16 cellular contexts compared by ENCODE assay signal in genomic region chr5:1791176-1791575, GRCh38. TPM values are rescaled to one million over a fixed set of nuclear protein-coding genes. Genes with fewer than 3 reads are reported as not detected.
DNase-seq lines count a peak whose midpoint lies in the region; ATAC-seq and TF ChIP-seq lines count a peak whose summit lies in the region.
"Had no signal": no experiment of that assay in that cellular context is flagged by ENCODE, and none has a peak within 500 bp of the region (broad histone marks: within the 10 kb centered on the region; RNA-seq: fewer than 3 reads in every experiment).

No MANE protein-coding gene starts in this region.

- no peaks in the 10 kb centered on the region for H3K79me2 ChIP-seq in GM23248 (ENCODE audit: insufficient read depth)
- H3K79me2 ChIP-seq in osteoblast (ENCODE audit: insufficient read depth, low read length): peaks cover under 1% of the 10 kb centered on the region

- no peak overlapping the region for H3K4me3 ChIP-seq in GM23248
- H3K4me3 ChIP-seq in osteoblast (ENCODE audit: insufficient read depth, low read length): no peak overlapping the region
- no peak overlapping the region for H3K4me3 ChIP-seq in SJCRH30
- H3K4me3 ChIP-seq: pancreas, tibial nerve had no signal

- intact Hi-C loops in activated CD4-positive, alpha-beta T cell treated with anti-CD3 and anti-CD28 coated beads for 36 hours (cut with DNase I, micrococcal nuclease): loop anchor here in 1 of 2 experiments (5.0 to 10.0 kb wide), 2 partner anchors 404 to 476 kb away; no protein-coding TSS in a partner anchor

- H3K36me3 ChIP-seq in GM23248 (ENCODE audit: low read depth): no peaks in the 10 kb centered on the region
- no peaks in the 10 kb centered on the region for H3K36me3 ChIP-seq in osteoblast (ENCODE audit: insufficient read depth, low read length)
- no peaks in the 10 kb centered on the region for H3K36me3 ChIP-seq in SJCRH30
- H3K36me3 ChIP-seq: pancreas had no signal

- H3K9me3 Mint-ChIP-seq in activated CD4-positive, alpha-beta T cell treated with anti-CD3 and anti-CD28 coated beads for 36 hours (ENCODE audit: low read depth): no peaks in the 10 kb centered on the region
- H3K9me3 Mint-ChIP-seq in activated naive CD8-positive, alpha-beta T cell treated with anti-CD3 and anti-CD28 coated beads for 36 hours: no peaks in the 10 kb centered on the region

- no peaks in the 10 kb centered on the region for H3K27me3 Mint-ChIP-seq in activated CD4-positive, alpha-beta T cell treated with anti-CD3 and anti-CD28 coated beads for 36 hours
- H3K27me3 Mint-ChIP-seq in activated naive CD8-positive, alpha-beta T cell treated with anti-CD3 and anti-CD28 coated beads for 36 hours: no peaks in the 10 kb centered on the region

- H3K9me3 ChIP-seq in GM23248 (ENCODE audit: low read depth) (no peaks in the 10 kb centered on the region), osteoblast (ENCODE audit: low read depth, low read length) (no peaks in the 10 kb centered on the region), SJCRH30 (replicated peaks) (no peaks in the 10 kb centered on the region)
- H3K9me3 ChIP-seq: pancreas, tibial nerve had no signal

- ATAC-seq in activated CD4-positive, alpha-beta T cell treated with anti-CD3 and anti-CD28 coated beads for 36 hours: no peak
- no peak for ATAC-seq in HG03108 (IDR thresholded peaks at IDR 0.05; ENCODE audit: unreplicated experiment)
- ATAC-seq: pancreas had no signal

- no peak overlapping the region for H3K4me3 Mint-ChIP-seq in activated CD4-positive, alpha-beta T cell treated with anti-CD3 and anti-CD28 coated beads for 36 hours
- no peak overlapping the region for H3K4me3 Mint-ChIP-seq in activated naive CD8-positive, alpha-beta T cell treated with anti-CD3 and anti-CD28 coated beads for 36 hours

- H3K27ac ChIP-seq in GM23248 (no peak overlapping the region), osteoblast (ENCODE audit: low read depth, low read length) (peak overlapping the region; percentile 19), SJCRH30 (no peak overlapping the region)
- H3K27ac ChIP-seq: pancreas, tibial nerve had no signal

- H3K9ac ChIP-seq in GM23248: no peak overlapping the region

- H3K4me1 ChIP-seq in GM23248 (ENCODE audit: insufficient read depth): peaks cover 52% of the 10 kb centered on the region
- peaks cover 51% of the 10 kb centered on the region for H3K4me1 ChIP-seq in osteoblast (ENCODE audit: insufficient read depth, low read length)
- H3K4me1 ChIP-seq in SJCRH30: peaks cover 14% of the 10 kb centered on the region
- H3K4me1 ChIP-seq: pancreas had no signal

- H3K9me2 ChIP-seq in GM23248 (ENCODE audit: insufficient read depth): no peaks in the 10 kb centered on the region

- peaks cover 58% of the 10 kb centered on the region for H3F3A ChIP-seq in GM23248 (ENCODE audit: insufficient read depth)

- H3K4me2 ChIP-seq in GM23248 (ENCODE audit: unreplicated experiment): peak overlapping the region; percentile 83
- H3K4me2 ChIP-seq in osteoblast (ENCODE audit: insufficient read depth, low read length): no peak overlapping the region

- in situ Hi-C loops in GM23248 (cut with MboI): no loop called here

- H3K4me1 Mint-ChIP-seq in activated CD4-positive, alpha-beta T cell treated with anti-CD3 and anti-CD28 coated beads for 36 hours: peaks cover 62% of the 10 kb centered on the region
- peaks cover 71% of the 10 kb centered on the region for H3K4me1 Mint-ChIP-seq in activated naive CD8-positive, alpha-beta T cell treated with anti-CD3 and anti-CD28 coated beads for 36 hours

- CTCF ChIA-PET in activated CD4-positive, alpha-beta T cell treated with anti-CD3 and anti-CD28 coated beads for 36 hours (lab: Charles Lee): no interaction called here

- H3K27ac Mint-ChIP-seq in activated CD4-positive, alpha-beta T cell treated with anti-CD3 and anti-CD28 coated beads for 36 hours: peak overlapping the region; percentile 55
- peak overlapping the region; percentile 38 for H3K27ac Mint-ChIP-seq in activated naive CD8-positive, alpha-beta T cell treated with anti-CD3 and anti-CD28 coated beads for 36 hours

- H3K27me3 ChIP-seq in GM23248 (replicated peaks; ENCODE audit: insufficient read depth) (no peaks in the 10 kb centered on the region), osteoblast (ENCODE audit: insufficient read depth, low read length) (no peaks in the 10 kb centered on the region), SJCRH30 (no peaks in the 10 kb centered on the region)
- H3K27me3 ChIP-seq: pancreas, tibial nerve had no signal

- TF ChIP-seq CTCF in osteoblast (IDR thresholded peaks at IDR 0.05; ENCODE audit: extremely low read depth, low read depth, low read length): no peak

- H2AFZ ChIP-seq in GM23248 (no peak overlapping the region), osteoblast (ENCODE audit: low read length) (no peak overlapping the region)

- no peaks in the 10 kb centered on the region for H3K36me3 Mint-ChIP-seq in activated CD4-positive, alpha-beta T cell treated with anti-CD3 and anti-CD28 coated beads for 36 hours (ENCODE audit: low read depth)
- peaks cover 5% of the 10 kb centered on the region for H3K36me3 Mint-ChIP-seq in activated naive CD8-positive, alpha-beta T cell treated with anti-CD3 and anti-CD28 coated beads for 36 hours

- DNase-seq in activated CD4-positive, alpha-beta T cell treated with anti-CD3 and anti-CD28 coated beads for 36 hours: peak; percentile 4
- no peak for DNase-seq in activated CD4-positive, alpha-beta T cell treated with anti-CD3 and anti-CD28 coated beads, Interleukin-2, amount 50 U/mL, for 1 hour
- DNase-seq in GM23248 (no peak), osteoblast (ENCODE audit: insufficient read length, low spot score, missing footprints) (peak; percentile 48), SJCRH30 (no peak), activated gamma-delta T cell treated with Interleukin-2 at 50 U/mL for 16 hours (no peak)
- DNase-seq in activated naive CD8-positive, alpha-beta T cell treated with anti-CD3 and anti-CD28 coated beads for 36 hours: no peak
- DNase-seq: amygdala, DND-41, foreskin melanocyte, NCI-H1930, NCI-H69, pancreas, small intestine had no signal

- WGBS in GM23248 (ENCODE audit: low coverage in 1 of 2, low lambda C conversion rate in 2 of 2, missing lambda C conversion rate in 2 of 2), 2 experiments: 65 to 66% methylated on average over 3 of the region's 3 CpGs

- POLR2A ChIA-PET in activated CD4-positive, alpha-beta T cell treated with anti-CD3 and anti-CD28 coated beads for 36 hours (lab: Charles Lee): no interaction called here

- no peaks in the 10 kb centered on the region for H4K20me1 ChIP-seq in GM23248 (ENCODE audit: insufficient read depth)
- no peaks in the 10 kb centered on the region for H4K20me1 ChIP-seq in osteoblast (ENCODE audit: insufficient read depth, low read length)

RNA-seq across cellular contexts. Expression of gene MRPL36, which starts 8.5 kb away (rescaled TPM):
- 10 to 100 TPM; 51.4 to 64.9 TPM for total RNA-seq in activated CD4-positive, alpha-beta T cell treated with anti-CD3 and anti-CD28 coated beads for 36 hours
- 30.9 and 33.9 TPM in 2 replicates for total RNA-seq in GM23248 (2014; rRNA removed; shearing (Covaris generic))
- 140 and 147 TPM in 2 replicates for polyA plus RNA-seq in GM23248 (2016; fragmentation: Nextera tagmentation; extraction: Ambion mirVana)
- 100 to 1,000 TPM; 104 to 108 TPM for total RNA-seq in activated naive CD8-positive, alpha-beta T cell treated with anti-CD3 and anti-CD28 coated beads for 36 hours
- 35.1 and 35.7 TPM in 2 replicates for total RNA-seq in osteoblast
- 46.9 and 52.5 TPM in 2 replicates for total RNA-seq in SJCRH30 (2014; rRNA removed; shearing (Covaris generic))

RNA-seq across cellular contexts. Expression of gene NDUFS6, which starts 10.0 kb away (rescaled TPM):
- 10 to 100 TPM; 18.8 to 37.1 TPM for total RNA-seq in activated CD4-positive, alpha-beta T cell treated with anti-CD3 and anti-CD28 coated beads for 36 hours
- total RNA-seq in GM23248 (2014; rRNA removed; shearing (Covaris generic)): 34.7 and 39.6 TPM in 2 replicates
- polyA plus RNA-seq in GM23248 (2016; fragmentation: Nextera tagmentation; extraction: Ambion mirVana): 103 and 106 TPM in 2 replicates
- total RNA-seq in activated naive CD8-positive, alpha-beta T cell treated with anti-CD3 and anti-CD28 coated beads for 36 hours: 10 to 100 TPM; 40.5 to 42.4 TPM
- total RNA-seq in osteoblast: 19.2 and 23.9 TPM in 2 replicates
- total RNA-seq in SJCRH30 (2014; rRNA removed; shearing (Covaris generic)): 39.2 and 50.9 TPM in 2 replicates

Comparison
In these comparisons a context has a peak if more than half of its experiments do, and no peak if none do; other contexts are left out.
1. DNase-seq: peak in activated CD4-positive, alpha-beta T cell treated with anti-CD3 and anti-CD28 coated beads for 36 hours (single experiment) and osteoblast (single experiment); none in activated CD4-positive, alpha-beta T cell treated with anti-CD3 and anti-CD28 coated beads, Interleukin-2, amount 50 U/mL, for 1 hour (single experiment), GM23248 (single experiment), activated naive CD8-positive, alpha-beta T cell treated with anti-CD3 and anti-CD28 coated beads for 36 hours (single experiment), SJCRH30 (0 of 2) and activated gamma-delta T cell treated with Interleukin-2 at 50 U/mL for 16 hours (single experiment).